Comparison of ENCODE assay signal across 13 cellular contexts in genomic region chr22:40051322-40051721, GRCh38. TPM values are rescaled to one million over a fixed set of nuclear protein-coding genes. Genes with fewer than 3 reads are reported as not detected.
DNase-seq lines count a peak whose midpoint lies in the region; ATAC-seq and TF ChIP-seq lines count a peak whose summit lies in the region.
"Had no signal": no experiment of that assay in that cellular context is flagged by ENCODE, and none has a peak within 500 bp of the region (broad histone marks: within the 10 kb centered on the region; RNA-seq: fewer than 3 reads in every experiment).

No MANE protein-coding gene starts in this region.

- H3K9me3 Mint-ChIP-seq in activated B cell treated with CpG ODN at 0.5 μM for 24 hours: no peaks in the 10 kb centered on the region
- H3K9me3 Mint-ChIP-seq in naive thymus-derived CD8-positive, alpha-beta T cell: no peaks in the 10 kb centered on the region

- H3K9me3 ChIP-seq in HEK293 (ENCODE audit: control insufficient read depth, insufficient read depth, low read depth, low read length): no peaks in the 10 kb centered on the region
- H3K9me3 ChIP-seq in BE2C: no peaks in the 10 kb centered on the region
- H3K9me3 ChIP-seq: suprapubic skin had no signal

- H3K36me3 Mint-ChIP-seq in activated B cell treated with CpG ODN at 0.5 μM for 24 hours (ENCODE audit: low read depth): peaks cover 3% of the 10 kb centered on the region
- peaks cover 0 to 15% (median 0%) of the 10 kb centered on the region in 3 donors for H3K36me3 Mint-ChIP-seq in naive thymus-derived CD8-positive, alpha-beta T cell

- CTCF ChIA-PET in HEK293 (lab: Yijun Ruan, JAX): interaction anchor here (0.5 to 0.8 kb wide), 3 partner anchors 106 to 557 kb away, joined by 3 read pairs; no protein-coding TSS in a partner anchor
- CTCF ChIA-PET in activated B cell treated with CpG ODN at 0.5 μM for 24 hours (lab: Charles Lee): interaction anchor here (0.9 kb wide), 1 partner anchor 296 kb away, joined by 3 read pairs; no protein-coding TSS in a partner anchor

- H3K4me1 Mint-ChIP-seq in activated B cell treated with CpG ODN at 0.5 μM for 24 hours: peaks cover 91% of the 10 kb centered on the region
- peaks cover 52 to 90% (median 88%) of the 10 kb centered on the region in 4 donors for H3K4me1 Mint-ChIP-seq in naive thymus-derived CD8-positive, alpha-beta T cell

- H3K27ac Mint-ChIP-seq in activated B cell treated with CpG ODN at 0.5 μM for 24 hours: peak overlapping the region; percentile 98
- peak overlapping the region; percentile 13 to 88 (median 75) for H3K27ac Mint-ChIP-seq in naive thymus-derived CD8-positive, alpha-beta T cell

- H3K4me3 Mint-ChIP-seq in activated B cell treated with CpG ODN at 0.5 μM for 24 hours: peak overlapping the region; percentile 79
- H3K4me3 Mint-ChIP-seq in naive thymus-derived CD8-positive, alpha-beta T cell: peak overlapping the region in 9 of 10 donors; percentile 53 to 78 (median 70)

- H3K4me3 ChIP-seq in HEK293 (ENCODE audit: low read depth, low read length): no peak overlapping the region
- H3K4me3 ChIP-seq in BE2C (ENCODE audit: low read depth, low read length): no peak overlapping the region
- H3K4me3 ChIP-seq: suprapubic skin had no signal

- H3K27ac ChIP-seq in HEK293 (ENCODE audit: extremely low read depth, low read depth, low read length): no peak overlapping the region
- H3K27ac ChIP-seq: suprapubic skin had no signal

- H3K27me3 ChIP-seq in BE2C: no peaks in the 10 kb centered on the region; the same call in 1 of the 2 replicates
- H3K27me3 ChIP-seq: suprapubic skin had no signal

- no peak for TF ChIP-seq CTCF in HEK293 (tag by site-specific recombination; IDR thresholded peaks at IDR 0.05)
- no peak for TF ChIP-seq CTCF in activated B cell treated with CpG ODN at 0.5 μM for 24 hours (IDR thresholded peaks at IDR 0.05)
- no peak for TF ChIP-seq CTCF in BE2C (IDR thresholded peaks at IDR 0.05; ENCODE audit: low read depth, low read length)

- ATAC-seq in activated B cell treated with CpG ODN at 0.5 μM for 24 hours (ENCODE audit: low read depth) (no peak), HG02759 (IDR thresholded peaks at IDR 0.05; ENCODE audit: unreplicated experiment) (no peak)
- ATAC-seq in naive thymus-derived CD8-positive, alpha-beta T cell: peak; percentile 31 to 32

- no peaks in the 10 kb centered on the region for H3K27me3 Mint-ChIP-seq in activated B cell treated with CpG ODN at 0.5 μM for 24 hours
- H3K27me3 Mint-ChIP-seq in naive thymus-derived CD8-positive, alpha-beta T cell: no peaks in the 10 kb centered on the region

- POLR2A ChIA-PET in HEK293 (lab: Yijun Ruan, JAX): interaction anchor here (0.6 to 1.2 kb wide), 5 partner anchors 11 to 659 kb away, joined by 3 to 4 read pairs (median 3); no protein-coding TSS in a partner anchor
- POLR2A ChIA-PET in activated B cell treated with CpG ODN at 0.5 μM for 24 hours (lab: Charles Lee): interaction anchor here (0.8 to 2.0 kb wide), 5 partner anchors 37 to 128 kb away, joined by 3 to 17 read pairs (median 5); partner anchors contain the start of gene TNRC6B
- POLR2A ChIA-PET in naive thymus-derived CD8-positive, alpha-beta T cell (lab: Charles Lee): interaction anchor here (0.7 to 1.4 kb wide), 4 partner anchors 7 to 294 kb away, joined by 3 to 5 read pairs (median 4); no protein-coding TSS in a partner anchor

- intact Hi-C loops in activated B cell treated with CpG ODN at 0.5 μM for 24 hours (cut with micrococcal nuclease): loop anchor here (5.0 to 10.0 kb wide), 3 partner anchors 71 to 716 kb away; no protein-coding TSS in a partner anchor

- peak; percentile 10 for DNase-seq in COR-L47 (lab: John Stamatoyannopoulos, UW)
- no peak for DNase-seq in activated B cell treated with CpG ODN at 0.5 μM for 24 hours
- DNase-seq in naive thymus-derived CD8-positive, alpha-beta T cell: peak in 1 of 10 donors; percentile 22
- no peak for DNase-seq in BE2C
- DNase-seq in GOT3 (lab: John Stamatoyannopoulos, UW): no peak
- DNase-seq: Kasumi-1, NCI-H2171, retina had no signal

- H3K4me1 ChIP-seq in HEK293 (ENCODE audit: control insufficient read depth, insufficient read depth, low read length) (peaks cover 15% of the 10 kb centered on the region), BE2C (peaks cover 8% of the 10 kb centered on the region)

- H3K36me3 ChIP-seq in HEK293 (ENCODE audit: control insufficient read depth in 2 of 2, insufficient read depth in 1 of 2, low read length in 2 of 2): no peaks in the 10 kb centered on the region
- H3K36me3 ChIP-seq in BE2C: no peaks in the 10 kb centered on the region
- H3K36me3 ChIP-seq: suprapubic skin had no signal

TF ChIP-seq in HEK293, 187 proteins besides CTCF, POLR2A, EP300 and RAD21 (continues in another document):
- TF ChIP-seq ZIC2 (tag by site-specific recombination; IDR thresholded peaks at IDR 0.05) (peak; percentile 97), ZFHX2 (tag by site-specific recombination; conservative IDR thresholded peaks at IDR 0.05) (peak; percentile 58), ZBTB48 (tag by site-specific recombination; IDR thresholded peaks at IDR 0.05) (no peak), KLF7 (tag by site-specific recombination; IDR thresholded peaks at IDR 0.05; ENCODE audit: borderline replicate concordance) (peak; percentile 32; the same call in 1 of the 2 replicates), ZNF248 (tag by site-specific recombination; IDR thresholded peaks at IDR 0.05) (no peak), ZNF521 (tag by site-specific recombination; IDR thresholded peaks at IDR 0.05) (no peak), ZNF785 (tag by site-specific recombination; IDR thresholded peaks at IDR 0.05) (no peak), ZNF223 (tag by site-specific recombination; IDR thresholded peaks at IDR 0.05) (no peak), ZNF280D (tag by site-specific recombination; IDR thresholded peaks at IDR 0.05) (no peak), ZNF280C (tag by site-specific recombination; IDR thresholded peaks at IDR 0.05) (no peak)
- TF ChIP-seq, protein P1, sequence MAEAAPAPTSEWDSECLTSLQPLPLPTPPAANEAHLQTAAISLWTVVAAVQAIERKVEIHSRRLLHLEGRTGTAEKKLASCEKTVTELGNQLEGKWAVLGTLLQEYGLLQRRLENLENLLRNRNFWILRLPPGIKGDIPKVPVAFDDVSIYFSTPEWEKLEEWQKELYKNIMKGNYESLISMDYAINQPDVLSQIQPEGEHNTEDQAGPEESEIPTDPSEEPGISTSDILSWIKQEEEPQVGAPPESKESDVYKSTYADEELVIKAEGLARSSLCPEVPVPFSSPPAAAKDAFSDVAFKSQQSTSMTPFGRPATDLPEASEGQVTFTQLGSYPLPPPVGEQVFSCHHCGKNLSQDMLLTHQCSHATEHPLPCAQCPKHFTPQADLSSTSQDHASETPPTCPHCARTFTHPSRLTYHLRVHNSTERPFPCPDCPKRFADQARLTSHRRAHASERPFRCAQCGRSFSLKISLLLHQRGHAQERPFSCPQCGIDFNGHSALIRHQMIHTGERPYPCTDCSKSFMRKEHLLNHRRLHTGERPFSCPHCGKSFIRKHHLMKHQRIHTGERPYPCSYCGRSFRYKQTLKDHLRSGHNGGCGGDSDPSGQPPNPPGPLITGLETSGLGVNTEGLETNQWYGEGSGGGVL (tag by site-specific recombination; IDR thresholded peaks at IDR 0.05): peak; percentile 68

RNA-seq across cellular contexts. Expression of gene FAM83F, which starts 56.6 kb away (rescaled TPM):
- total RNA-seq in activated B cell treated with CpG ODN at 0.5 μM for 24 hours: 0.02 and 0.13 TPM in 2 replicates
- total RNA-seq in naive thymus-derived CD8-positive, alpha-beta T cell: 1 to 10 TPM in 1 of 2 experiments, under 1 TPM in 1; 0.41 to 1.2 TPM
- polyA plus RNA-seq in naive thymus-derived CD8-positive, alpha-beta T cell: under 1 TPM in 2 of 3 donors, not detected in 1; 0.01 to 0.02 TPM
- polyA plus RNA-seq in BE2C (2012; ENCODE audit: insufficient read depth, insufficient read length, low read depth): not detected
- total RNA-seq: fibroblast of lung, RPMI7951 had no signal
- polyA plus RNA-seq: fibroblast of lung had no signal

Comparison
In these comparisons a context has a peak if more than half of its experiments do, and no peak if none do; other contexts are left out.
1. ATAC-seq: peak in naive thymus-derived CD8-positive, alpha-beta T cell (2 of 2); none in activated B cell treated with CpG ODN at 0.5 μM for 24 hours (single experiment) and HG02759 (single experiment).